Comparison of ENCODE assay signal across 18 cellular contexts in genomic region chr1:159939603-159940002, GRCh38.
"Had no signal": no experiment of that assay in that cellular context is flagged by ENCODE, and none has a peak within 500 bp of the region (broad histone marks: within the 10 kb centered on the region; RNA-seq: fewer than 3 reads in every experiment).

No MANE protein-coding gene starts in this region.

- H3K4me3 ChIP-seq: lung, tibial artery, uterus had no signal

- H3K9me3 ChIP-seq: tibial artery, uterus had no signal

- H3K36me3 ChIP-seq: tibial artery, uterus had no signal

- H3K27ac ChIP-seq: foreskin keratinocyte, tibial artery, uterus had no signal

- ATAC-seq: activated CD8-positive, alpha-beta T cell treated with anti-CD3 and anti-CD28 coated beads for 36 hours; foreskin keratinocyte had no signal

- DNase-seq: activated CD4-positive, alpha-beta T cell treated with anti-CD3 and anti-CD28 coated beads for 48 hours; activated CD4-positive, CD25-positive, alpha-beta regulatory T cell; activated CD8-positive, alpha-beta T cell treated with anti-CD3 and anti-CD28 coated beads for 36 hours; activated naive CD4-positive, alpha-beta T cell treated with Interleukin-2 at 50 U/mL for 16 hours; activated naive CD8-positive, alpha-beta T cell treated with anti-CD3 and anti-CD28 coated beads, Interleukin-2, amount 10 ng/mL, durations not matched to agents 7 days and 5 days; activated T-cell treated with anti-CD3 and anti-CD28 coated beads, Interleukin-2, amount 50 U/mL, for 1 hour; cortex of kidney; foreskin keratinocyte; hypothalamus; islet precursor cell; occipital lobe; stimulated activated CD8-positive, alpha-beta memory T cell treated with anti-CD3 and anti-CD28 coated beads, Interleukin-4, amount 100 ng/mL, for 48 hours; stimulated activated naive CD4-positive, alpha-beta T cell; T-helper 1 cell; T-helper 9 cell; tibial artery; uterus had no signal

- H3K27me3 ChIP-seq: foreskin keratinocyte, uterus had no signal
